ENCODE assay signal across 33 cellular contexts in genomic region chr10:122663516-122664130, GRCh38. TPM values are rescaled to one million over a fixed set of nuclear protein-coding genes. Genes with fewer than 3 reads are reported as not detected.
"Had no signal": no experiment of that assay in that cellular context is flagged by ENCODE, and none has a peak within 500 bp of the region (broad histone marks: within the 10 kb centered on the region; RNA-seq: fewer than 3 reads in every experiment).

No MANE protein-coding gene starts in this region.

- H3K4me1 ChIP-seq: heart left ventricle, left ventricle myocardium inferior, neural progenitor cell, right atrium auricular region, right lobe of liver, tibial nerve, uterus had no signal

- H3K27me3 ChIP-seq: heart left ventricle, neural progenitor cell, neutrophil, ovary, right atrium auricular region, right lobe of liver, tibial nerve, uterus had no signal

- DNase-seq: heart left ventricle; hypothalamus; immature natural killer cell; left ventricle myocardium inferior; mesendoderm; midbrain; mucosa of descending colon; naive B cell; natural killer cell; nephron progenitor cell; occipital lobe; ovary; right lobe of liver; stimulated activated CD4-positive, alpha-beta T cell treated with anti-CD3 and anti-CD28 coated beads, Interleukin-12 subunit alpha, Interleukin-12 subunit beta, amount 100 ng/mL, for 4 hours; stimulated activated CD4-positive, alpha-beta T cell treated with anti-CD3 and anti-CD28 coated beads, Interleukin-15, amount 100 ng/mL, for 24 hours; stimulated activated CD4-positive, alpha-beta T cell treated with anti-CD3 and anti-CD28 coated beads, Interleukin-2, amount 100 ng/mL, for 24 hours; stimulated activated CD4-positive, alpha-beta T cell treated with anti-CD3 and anti-CD28 coated beads, Interleukin-4, amount 100 ng/mL, for 1 hour; stimulated activated naive CD4-positive, alpha-beta T cell; uterus had no signal

- H3K36me3 ChIP-seq: heart left ventricle, left ventricle myocardium inferior, neural progenitor cell, neutrophil, ovary, right atrium auricular region, right lobe of liver, tibial nerve, uterus had no signal

- H3K27ac ChIP-seq: heart left ventricle, left ventricle myocardium inferior, neural progenitor cell, neutrophil, ovary, right atrium auricular region, right lobe of liver, skin epidermis, tibial nerve, uterus had no signal

- H3K4me3 ChIP-seq: heart left ventricle, left ventricle myocardium inferior, lung, mucosa of descending colon, neural progenitor cell, ovary, right atrium auricular region, right lobe of liver, skin epidermis, tibial nerve, uterus had no signal

- H3K9me3 ChIP-seq: heart left ventricle, left ventricle myocardium inferior, mucosa of descending colon, neutrophil, ovary, right atrium auricular region, right lobe of liver, tibial nerve, uterus had no signal

- H2AFZ ChIP-seq: neural progenitor cell had no signal

- H3K4me2 ChIP-seq: neural progenitor cell had no signal

RNA-seq across cellular contexts. Expression of gene C10orf120, which starts 36.0 kb away (rescaled TPM):
- total RNA-seq: heart left ventricle, kidney epithelial cell, left ventricle myocardium inferior, lower leg skin, lung, mucosa of descending colon, natural killer cell, occipital lobe, ovary, progenitor cell of endocrine pancreas, pulmonary artery endothelial cell, renal cortical epithelial cell, right atrium auricular region, right lobe of liver, subcutaneous adipose tissue, temporal lobe, tibial nerve, ureter, uterus had no signal
